1 cellular context compared by ENCODE assay signal in genomic region chr1:24735619-24736375, GRCh38.
TF ChIP-seq lines count a peak whose summit lies in the region.

No MANE protein-coding gene starts in this region.

TF ChIP-seq in WTC11, 78 proteins besides CTCF, POLR2A, EP300 and RAD21 (continued from another document):
- TF ChIP-seq ARID4B (CRISPR knock-in tag; IDR thresholded peaks at IDR 0.05; ENCODE audit: borderline replicate concordance) (no peak), FOXP1 (CRISPR knock-in tag; IDR thresholded peaks at IDR 0.05; ENCODE audit: borderline replicate concordance) (no peak), EMX1 (CRISPR knock-in tag; IDR thresholded peaks at IDR 0.05) (no peak), IRF1 (CRISPR knock-in tag; IDR thresholded peaks at IDR 0.05) (no peak), CREM (CRISPR knock-in tag; IDR thresholded peaks at IDR 0.05) (no peak), ATF2 (CRISPR knock-in tag; IDR thresholded peaks at IDR 0.05; ENCODE audit: borderline replicate concordance, low read depth) (no peak)
